Comparison of ENCODE assay signal across 26 cellular contexts in the genomic region with DNA sequence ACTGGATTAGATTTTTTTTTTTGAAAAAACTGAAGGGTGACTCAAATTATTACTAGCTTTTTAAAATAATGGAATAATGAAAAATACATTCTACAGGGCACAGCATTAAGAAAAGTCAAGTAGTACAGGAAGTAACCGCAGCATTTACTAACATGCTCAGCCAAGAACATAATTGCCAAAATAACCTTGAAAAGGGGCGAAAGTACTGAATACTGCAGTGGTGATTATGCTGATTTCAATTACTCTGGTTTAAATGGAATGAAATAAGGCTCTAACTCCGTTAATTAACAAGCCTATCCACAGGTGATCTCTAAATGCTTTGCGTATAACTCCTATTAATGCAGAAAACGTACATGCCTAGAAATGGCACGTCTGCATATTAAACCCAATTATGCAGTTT.
"Had no signal": no experiment of that assay in that cellular context is flagged by ENCODE, and none has a peak within 500 bp of the region (broad histone marks: within the 10 kb centered on the region; RNA-seq: fewer than 3 reads in every experiment).

No MANE protein-coding gene starts in this region.

- H3K36me3 Mint-ChIP-seq: activated CD4-positive, alpha-beta memory T cell treated with anti-CD3 and anti-CD28 coated beads for 36 hours; activated naive CD8-positive, alpha-beta T cell had no signal

- H3K4me3 Mint-ChIP-seq: activated CD4-positive, alpha-beta memory T cell treated with anti-CD3 and anti-CD28 coated beads for 36 hours; activated CD4-positive, alpha-beta T cell treated with anti-CD3 and anti-CD28 coated beads, Interleukin-2, amount 10 ng/mL, durations not matched to agents 7 days and 5 days; activated naive CD4-positive, alpha-beta T cell treated with anti-CD3 and anti-CD28 coated beads for 36 hours; activated naive CD8-positive, alpha-beta T cell; activated T-cell treated with anti-CD3 and anti-CD28 coated beads, Interleukin-2, amount 50 U/mL, for 4 hours had no signal

- H3K9ac ChIP-seq: SK-N-SH had no signal

- H3K9me3 ChIP-seq: breast epithelium, SK-N-SH had no signal

- H3K27me3 Mint-ChIP-seq: activated CD4-positive, alpha-beta T cell treated with anti-CD3 and anti-CD28 coated beads, Interleukin-2, amount 10 ng/mL, durations not matched to agents 7 days and 5 days had no signal

- H3K4me3 ChIP-seq: breast epithelium, K562 had no signal

- DNase-seq: activated CD4-positive, alpha-beta memory T cell treated with anti-CD3 and anti-CD28 coated beads for 36 hours; activated CD4-positive, alpha-beta T cell treated with anti-CD3 and anti-CD28 coated beads, Interleukin-2, amount 10 ng/mL, durations not matched to agents 7 days and 5 days; activated CD4-positive, CD25-positive, alpha-beta regulatory T cell; activated CD8-positive, alpha-beta memory T cell treated with anti-CD3 and anti-CD28 coated beads for 24 hours; activated gamma-delta T cell; activated naive CD4-positive, alpha-beta T cell treated with anti-CD3 and anti-CD28 coated beads for 36 hours; activated T-cell treated with anti-CD3 and anti-CD28 coated beads, Interleukin-2, amount 50 U/mL, for 4 hours; amygdala; caudate nucleus; Kasumi-1; NCI-H1092; NCI-H146; NCI-H187 treated with DMSO at 0.1 percent for 48 hours; NCI-H2081 treated with DMSO at 0.1 percent for 48 hours; NCI-H2171; NCI-H2227 treated with DMSO at 0.1 percent for 48 hours; NCI-H446 treated with DMSO at 0.1 percent for 48 hours; NCI-H524 treated with DMSO at 0.1 percent for 48 hours; NCI-H774; RPMI8226; SK-N-SH; T-helper 1 cell had no signal

- H3K27ac ChIP-seq: breast epithelium, VCaP had no signal

- H3K27me3 ChIP-seq: breast epithelium had no signal

- H3K4me1 ChIP-seq: breast epithelium had no signal

- H3K4me1 Mint-ChIP-seq: activated CD4-positive, alpha-beta T cell treated with anti-CD3 and anti-CD28 coated beads, Interleukin-2, amount 10 ng/mL, durations not matched to agents 7 days and 5 days had no signal

- H3K4me2 ChIP-seq: SK-N-SH had no signal

- H3K27ac Mint-ChIP-seq: activated CD4-positive, alpha-beta memory T cell treated with anti-CD3 and anti-CD28 coated beads for 36 hours; activated CD4-positive, alpha-beta T cell treated with anti-CD3 and anti-CD28 coated beads, Interleukin-2, amount 10 ng/mL, durations not matched to agents 7 days and 5 days; activated naive CD4-positive, alpha-beta T cell treated with anti-CD3 and anti-CD28 coated beads for 36 hours; activated naive CD8-positive, alpha-beta T cell had no signal

- H3K9me3 Mint-ChIP-seq: activated CD4-positive, alpha-beta memory T cell treated with anti-CD3 and anti-CD28 coated beads for 36 hours; activated CD4-positive, alpha-beta T cell treated with anti-CD3 and anti-CD28 coated beads, Interleukin-2, amount 10 ng/mL, durations not matched to agents 7 days and 5 days; activated naive CD4-positive, alpha-beta T cell treated with anti-CD3 and anti-CD28 coated beads for 36 hours; activated T-cell treated with anti-CD3 and anti-CD28 coated beads, Interleukin-2, amount 50 U/mL, for 4 hours had no signal

- H3K36me3 ChIP-seq: breast epithelium had no signal
